In genomic region chr6:161130606-161131005, GRCh38 we compare ENCODE assay signal across 28 cellular contexts.
"Had no signal": no experiment of that assay in that cellular context is flagged by ENCODE, and none has a peak within 500 bp of the region (broad histone marks: within the 10 kb centered on the region; RNA-seq: fewer than 3 reads in every experiment).

No MANE protein-coding gene starts in this region.

- DNase-seq: activated CD4-positive, alpha-beta memory T cell treated with anti-CD3 and anti-CD28 coated beads, Interleukin-2, amount 10 ng/mL, durations not matched to agents 7 days and 5 days; activated CD4-positive, alpha-beta T cell treated with anti-CD3 and anti-CD28 coated beads, Interleukin-2, amount 10 ng/mL, durations not matched to agents 24 days and 14 days; activated CD4-positive, CD25-positive, alpha-beta regulatory T cell treated with anti-CD3 and anti-CD28 coated beads, Interleukin-2, amount 50 U/mL, for 72 hours; activated CD8-positive, alpha-beta memory T cell treated with anti-CD3 and anti-CD28 coated beads, Interleukin-2, amount 50 U/mL, for 48 hours; activated naive CD4-positive, alpha-beta T cell; activated naive CD8-positive, alpha-beta T cell treated with anti-CD3 and anti-CD28 coated beads, Interleukin-2, amount 10 ng/mL, durations not matched to agents 7 days and 5 days; activated T-cell treated with anti-CD3 and anti-CD28 coated beads, Interleukin-2, amount 50 U/mL, for 24 hours; amniotic stem cell; brain microvascular endothelial cell; effector memory CD8-positive, alpha-beta T cell; foreskin keratinocyte; left lung; mammary epithelial cell; pancreas; stimulated activated CD4-positive, alpha-beta T cell treated with anti-CD3 and anti-CD28 coated beads, Interleukin-1b, Interleukin-23, amount 100 ng/mL, for 48 hours; stimulated activated CD4-positive, alpha-beta T cell treated with anti-CD3 and anti-CD28 coated beads, Interleukin-4, amount 100 ng/mL, for 4 hours; stimulated activated CD8-positive, alpha-beta memory T cell treated with anti-CD3 and anti-CD28 coated beads, Interleukin-4, amount 100 ng/mL, for 48 hours; stimulated activated naive CD8-positive, alpha-beta T cell treated with anti-CD3 and anti-CD28 coated beads, Interleukin-15, amount 100 ng/mL, for 72 hours; substantia nigra; T-helper 2 cell; uterus had no signal

- H3K36me3 ChIP-seq: uterus had no signal

- H3K4me1 ChIP-seq: foreskin keratinocyte, left lung, pancreas, right atrium auricular region, uterus had no signal

- H3K9me3 Mint-ChIP-seq: activated CD4-positive, alpha-beta memory T cell treated with anti-CD3 and anti-CD28 coated beads, Interleukin-2, amount 10 ng/mL, durations not matched to agents 7 days and 5 days; activated naive CD8-positive, alpha-beta T cell treated with anti-CD3 and anti-CD28 coated beads, Interleukin-2, amount 10 ng/mL, durations not matched to agents 7 days and 5 days; stimulated activated memory B cell treated with anti-CD40 and anti-IgM and Interleukin-4, amounts not matched to agents 10 μg/mL and 1 μg/mL and 100 μg/mL, for 72 hours; stimulated activated naive CD8-positive, alpha-beta T cell treated with anti-CD3 and anti-CD28 coated beads, Interleukin-15, amount 100 ng/mL, for 72 hours had no signal

- H3K4me3 ChIP-seq: coronary artery, left lung, pancreas, right atrium auricular region, smooth muscle cell, uterus had no signal

- ATAC-seq: effector memory CD8-positive, alpha-beta T cell; esophagus mucosa; foreskin keratinocyte; left lung; pancreas; stimulated activated memory B cell treated with anti-CD40 and anti-IgM and Interleukin-4, amounts not matched to agents 10 μg/mL and 1 μg/mL and 100 μg/mL, for 72 hours; stimulated activated naive CD8-positive, alpha-beta T cell treated with anti-CD3 and anti-CD28 coated beads, Interleukin-15, amount 100 ng/mL, for 72 hours had no signal

- H3K9me3 ChIP-seq: left lung, pancreas, uterus had no signal

- H3K27me3 ChIP-seq: brain microvascular endothelial cell, foreskin keratinocyte, left lung, pancreas, right atrium auricular region, uterus had no signal

- H3K4me3 Mint-ChIP-seq: activated CD4-positive, alpha-beta memory T cell treated with anti-CD3 and anti-CD28 coated beads, Interleukin-2, amount 10 ng/mL, durations not matched to agents 7 days and 5 days; activated CD4-positive, alpha-beta T cell treated with anti-CD3 and anti-CD28 coated beads, Interleukin-2, amount 10 ng/mL, durations not matched to agents 24 days and 14 days; activated naive CD8-positive, alpha-beta T cell treated with anti-CD3 and anti-CD28 coated beads, Interleukin-2, amount 10 ng/mL, durations not matched to agents 7 days and 5 days; activated T-cell treated with anti-CD3 and anti-CD28 coated beads, Interleukin-2, amount 50 U/mL, for 24 hours; effector memory CD8-positive, alpha-beta T cell; nephron; stimulated activated memory B cell treated with anti-CD40 and anti-IgM and Interleukin-4, amounts not matched to agents 10 μg/mL and 1 μg/mL and 100 μg/mL, for 72 hours; stimulated activated naive CD8-positive, alpha-beta T cell treated with anti-CD3 and anti-CD28 coated beads, Interleukin-15, amount 100 ng/mL, for 72 hours; type B pancreatic cell had no signal

- H3K27ac Mint-ChIP-seq: activated CD4-positive, alpha-beta memory T cell treated with anti-CD3 and anti-CD28 coated beads, Interleukin-2, amount 10 ng/mL, durations not matched to agents 7 days and 5 days; activated CD4-positive, alpha-beta T cell treated with anti-CD3 and anti-CD28 coated beads, Interleukin-2, amount 10 ng/mL, durations not matched to agents 24 days and 14 days; activated naive CD8-positive, alpha-beta T cell treated with anti-CD3 and anti-CD28 coated beads, Interleukin-2, amount 10 ng/mL, durations not matched to agents 7 days and 5 days; nephron; stimulated activated memory B cell treated with anti-CD40 and anti-IgM and Interleukin-4, amounts not matched to agents 10 μg/mL and 1 μg/mL and 100 μg/mL, for 72 hours; stimulated activated naive CD8-positive, alpha-beta T cell treated with anti-CD3 and anti-CD28 coated beads, Interleukin-15, amount 100 ng/mL, for 72 hours; type B pancreatic cell had no signal

- H3K27ac ChIP-seq: brain microvascular endothelial cell, coronary artery, foreskin keratinocyte, left lung, pancreas, right atrium auricular region, uterus had no signal

- H3K27me3 Mint-ChIP-seq: activated CD4-positive, alpha-beta memory T cell treated with anti-CD3 and anti-CD28 coated beads, Interleukin-2, amount 10 ng/mL, durations not matched to agents 7 days and 5 days; activated CD4-positive, alpha-beta T cell treated with anti-CD3 and anti-CD28 coated beads, Interleukin-2, amount 10 ng/mL, durations not matched to agents 24 days and 14 days; activated naive CD8-positive, alpha-beta T cell treated with anti-CD3 and anti-CD28 coated beads, Interleukin-2, amount 10 ng/mL, durations not matched to agents 7 days and 5 days; activated T-cell treated with anti-CD3 and anti-CD28 coated beads, Interleukin-2, amount 50 U/mL, for 24 hours; effector memory CD8-positive, alpha-beta T cell; stimulated activated memory B cell treated with anti-CD40 and anti-IgM and Interleukin-4, amounts not matched to agents 10 μg/mL and 1 μg/mL and 100 μg/mL, for 72 hours; stimulated activated naive CD8-positive, alpha-beta T cell treated with anti-CD3 and anti-CD28 coated beads, Interleukin-15, amount 100 ng/mL, for 72 hours; type B pancreatic cell had no signal
